35 cellular contexts compared by ENCODE assay signal in the genomic region with DNA sequence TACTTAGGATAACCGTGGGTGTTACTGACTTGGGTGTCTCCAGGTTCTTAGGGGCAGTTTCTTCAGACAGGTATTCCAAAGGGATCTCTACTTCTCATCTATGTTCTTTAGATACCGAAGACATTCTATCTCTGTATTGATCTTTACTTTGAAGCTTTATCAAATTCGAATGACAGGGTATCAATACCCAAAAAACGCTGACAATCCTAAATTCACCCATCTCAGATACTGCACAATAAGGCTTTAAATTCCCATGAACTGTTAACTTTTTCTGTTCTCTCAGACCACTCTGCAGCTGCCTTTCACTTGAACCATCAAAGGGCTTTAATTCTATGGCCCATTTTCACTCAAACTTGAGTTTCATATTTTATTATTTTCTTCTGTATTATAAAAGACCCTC.
"Had no signal": no experiment of that assay in that cellular context is flagged by ENCODE, and none has a peak within 500 bp of the region (broad histone marks: within the 10 kb centered on the region; RNA-seq: fewer than 3 reads in every experiment).

No MANE protein-coding gene starts in this region.

- H3K27ac ChIP-seq: brain microvascular endothelial cell, coronary artery, esophagus muscularis mucosa, foreskin keratinocyte, gastrocnemius medialis, heart left ventricle, WERI-Rb-1 had no signal

- DNase-seq: activated CD4-positive, alpha-beta memory T cell treated with anti-CD3 and anti-CD28 coated beads for 36 hours; activated CD4-positive, alpha-beta T cell treated with anti-CD3 and anti-CD28 coated beads for 36 hours; activated CD4-positive, alpha-beta T cell treated with anti-CD3 and anti-CD28 coated beads, Interleukin-2, amount 10 ng/mL, durations not matched to agents 24 days and 14 days; activated CD4-positive, CD25-positive, alpha-beta regulatory T cell; activated CD4-positive, CD25-positive, alpha-beta regulatory T cell treated with anti-CD3 and anti-CD28 coated beads, Interleukin-2, amount 50 U/mL, for 72 hours; activated CD8-positive, alpha-beta memory T cell treated with anti-CD3 and anti-CD28 coated beads, Interleukin-2, amount 10 ng/mL, durations not matched to agents 7 days and 5 days; activated CD8-positive, alpha-beta memory T cell treated with anti-CD3 and anti-CD28 coated beads, Interleukin-2, amount 50 U/mL, for 4 hours; activated CD8-positive, alpha-beta T cell treated with anti-CD3 and anti-CD28 coated beads, Interleukin-2, amount 10 ng/mL, durations not matched to agents 7 days and 5 days; activated gamma-delta T cell; activated naive CD4-positive, alpha-beta T cell; activated naive CD4-positive, alpha-beta T cell treated with anti-CD3 and anti-CD28 coated beads, Interleukin-2, amount 10 ng/mL, durations not matched to agents 7 days and 5 days; activated naive CD8-positive, alpha-beta T cell treated with anti-CD3 and anti-CD28 coated beads, Interleukin-2, amount 10 ng/mL, durations not matched to agents 7 days and 5 days; activated T-cell treated with anti-CD3 and anti-CD28 coated beads, Interleukin-2, amount 50 U/mL, for 1 hour; activated T-cell treated with anti-CD3 and anti-CD28 coated beads, Interleukin-2, amount 50 U/mL, for 72 hours; brain microvascular endothelial cell; dorsolateral prefrontal cortex; effector memory CD4-positive, alpha-beta T cell; endodermal cell; erythroblast; foreskin keratinocyte; gastrocnemius medialis; glutamatergic neuron; heart left ventricle; T-helper 1 cell; T-helper 17 cell; T1000; WERI-Rb-1 had no signal

- H3K4me1 ChIP-seq: esophagus muscularis mucosa, foreskin keratinocyte, gastrocnemius medialis had no signal

- H3K27me3 ChIP-seq: brain microvascular endothelial cell, dorsolateral prefrontal cortex, esophagus muscularis mucosa, foreskin keratinocyte, gastrocnemius medialis, heart left ventricle had no signal

- H3K27ac Mint-ChIP-seq: activated CD4-positive, alpha-beta memory T cell treated with anti-CD3 and anti-CD28 coated beads for 36 hours; activated CD4-positive, alpha-beta T cell treated with anti-CD3 and anti-CD28 coated beads for 36 hours; activated CD4-positive, alpha-beta T cell treated with anti-CD3 and anti-CD28 coated beads, Interleukin-2, amount 10 ng/mL, durations not matched to agents 24 days and 14 days; activated CD8-positive, alpha-beta memory T cell treated with anti-CD3 and anti-CD28 coated beads, Interleukin-2, amount 10 ng/mL, durations not matched to agents 7 days and 5 days; activated CD8-positive, alpha-beta T cell treated with anti-CD3 and anti-CD28 coated beads, Interleukin-2, amount 10 ng/mL, durations not matched to agents 7 days and 5 days; activated naive CD4-positive, alpha-beta T cell treated with anti-CD3 and anti-CD28 coated beads, Interleukin-2, amount 10 ng/mL, durations not matched to agents 7 days and 5 days; activated naive CD4-positive, alpha-beta T cell treated with anti-CD3 and anti-CD28 coated beads, Interleukin-2, amount 50 U/mL, for 72 hours; activated naive CD8-positive, alpha-beta T cell treated with anti-CD3 and anti-CD28 coated beads, Interleukin-2, amount 10 ng/mL, durations not matched to agents 7 days and 5 days; activated T-cell treated with anti-CD3 and anti-CD28 coated beads, Interleukin-2, amount 50 U/mL, for 72 hours; dendritic cell treated with granulocyte-macrophage colony-stimulating factor and Interleukin-4, amounts not matched to agents 40 ng/mL and 50 ng/mL, for 4 days; endodermal cell; T-helper 17 cell; T-helper 2 cell treated with Interferon-gamma antibody and Interleukin-4, amounts not matched to agents 5 μg/mL and 100 μg/mL, for 36 hours had no signal

- H3K9me3 ChIP-seq: esophagus muscularis mucosa, gastrocnemius medialis had no signal

- ATAC-seq: activated CD4-positive, alpha-beta T cell treated with anti-CD3 and anti-CD28 coated beads for 36 hours; activated CD8-positive, alpha-beta memory T cell treated with anti-CD3 and anti-CD28 coated beads, Interleukin-2, amount 10 ng/mL, durations not matched to agents 7 days and 5 days; activated CD8-positive, alpha-beta T cell treated with anti-CD3 and anti-CD28 coated beads, Interleukin-2, amount 10 ng/mL, durations not matched to agents 7 days and 5 days; activated naive CD4-positive, alpha-beta T cell treated with anti-CD3 and anti-CD28 coated beads, Interleukin-2, amount 50 U/mL, for 72 hours; activated T-cell treated with anti-CD3 and anti-CD28 coated beads, Interleukin-2, amount 50 U/mL, for 72 hours; foreskin keratinocyte; gastrocnemius medialis; heart left ventricle; T-helper 17 cell had no signal

- H3K36me3 Mint-ChIP-seq: activated CD4-positive, alpha-beta memory T cell treated with anti-CD3 and anti-CD28 coated beads for 36 hours; activated naive CD4-positive, alpha-beta T cell treated with anti-CD3 and anti-CD28 coated beads, Interleukin-2, amount 10 ng/mL, durations not matched to agents 7 days and 5 days; activated naive CD8-positive, alpha-beta T cell treated with anti-CD3 and anti-CD28 coated beads, Interleukin-2, amount 10 ng/mL, durations not matched to agents 7 days and 5 days had no signal

- FAIRE-seq: astrocyte, bronchial epithelial cell had no signal

- H3K36me3 ChIP-seq: brain microvascular endothelial cell, esophagus muscularis mucosa, gastrocnemius medialis, heart left ventricle, WERI-Rb-1 had no signal

- H3K4me3 ChIP-seq: coronary artery, dorsolateral prefrontal cortex, esophagus muscularis mucosa, gastrocnemius medialis, heart left ventricle had no signal

- H3K9me3 Mint-ChIP-seq: activated CD4-positive, alpha-beta memory T cell treated with anti-CD3 and anti-CD28 coated beads for 36 hours; activated naive CD4-positive, alpha-beta T cell treated with anti-CD3 and anti-CD28 coated beads, Interleukin-2, amount 10 ng/mL, durations not matched to agents 7 days and 5 days; activated naive CD8-positive, alpha-beta T cell treated with anti-CD3 and anti-CD28 coated beads, Interleukin-2, amount 10 ng/mL, durations not matched to agents 7 days and 5 days; activated T-cell treated with anti-CD3 and anti-CD28 coated beads, Interleukin-2, amount 50 U/mL, for 72 hours; central memory CD8-positive, alpha-beta T cell; dendritic cell treated with granulocyte-macrophage colony-stimulating factor and Interleukin-4, amounts not matched to agents 40 ng/mL and 50 ng/mL, for 4 days; endodermal cell had no signal

- H3K4me3 Mint-ChIP-seq: activated CD4-positive, alpha-beta memory T cell treated with anti-CD3 and anti-CD28 coated beads for 36 hours; activated CD4-positive, alpha-beta T cell treated with anti-CD3 and anti-CD28 coated beads for 36 hours; activated CD4-positive, alpha-beta T cell treated with anti-CD3 and anti-CD28 coated beads, Interleukin-2, amount 10 ng/mL, durations not matched to agents 24 days and 14 days; activated CD8-positive, alpha-beta memory T cell treated with anti-CD3 and anti-CD28 coated beads, Interleukin-2, amount 10 ng/mL, durations not matched to agents 7 days and 5 days; activated CD8-positive, alpha-beta T cell treated with anti-CD3 and anti-CD28 coated beads, Interleukin-2, amount 10 ng/mL, durations not matched to agents 7 days and 5 days; activated naive CD4-positive, alpha-beta T cell treated with anti-CD3 and anti-CD28 coated beads, Interleukin-2, amount 10 ng/mL, durations not matched to agents 7 days and 5 days; activated naive CD8-positive, alpha-beta T cell treated with anti-CD3 and anti-CD28 coated beads, Interleukin-2, amount 10 ng/mL, durations not matched to agents 7 days and 5 days; activated T-cell treated with anti-CD3 and anti-CD28 coated beads, Interleukin-2, amount 50 U/mL, for 72 hours; central memory CD8-positive, alpha-beta T cell; dendritic cell treated with granulocyte-macrophage colony-stimulating factor and Interleukin-4, amounts not matched to agents 40 ng/mL and 50 ng/mL, for 4 days; endodermal cell; T-helper 17 cell; T-helper 2 cell treated with Interferon-gamma antibody and Interleukin-4, amounts not matched to agents 5 μg/mL and 100 μg/mL, for 36 hours had no signal

- H3K27me3 Mint-ChIP-seq: activated CD4-positive, alpha-beta T cell treated with anti-CD3 and anti-CD28 coated beads for 36 hours; activated CD4-positive, alpha-beta T cell treated with anti-CD3 and anti-CD28 coated beads, Interleukin-2, amount 10 ng/mL, durations not matched to agents 24 days and 14 days; activated CD8-positive, alpha-beta memory T cell treated with anti-CD3 and anti-CD28 coated beads, Interleukin-2, amount 10 ng/mL, durations not matched to agents 7 days and 5 days; activated naive CD4-positive, alpha-beta T cell treated with anti-CD3 and anti-CD28 coated beads, Interleukin-2, amount 10 ng/mL, durations not matched to agents 7 days and 5 days; activated naive CD8-positive, alpha-beta T cell treated with anti-CD3 and anti-CD28 coated beads, Interleukin-2, amount 10 ng/mL, durations not matched to agents 7 days and 5 days; central memory CD8-positive, alpha-beta T cell; dendritic cell treated with granulocyte-macrophage colony-stimulating factor and Interleukin-4, amounts not matched to agents 40 ng/mL and 50 ng/mL, for 4 days; T-helper 17 cell had no signal
